ENCODE assay signal across 19 cellular contexts in genomic region chr12:132055535-132056096, GRCh38.
A peak's percentile ranks its signal among the peaks of the same experiment; 100 is the strongest.
DNase-seq lines count a peak whose midpoint lies in the region; ATAC-seq, FAIRE-seq and TF ChIP-seq lines count a peak whose summit lies in the region.
"Had no signal": no experiment of that assay in that cellular context is flagged by ENCODE, and none has a peak within 500 bp of the region (broad histone marks: within the 10 kb centered on the region; RNA-seq: fewer than 3 reads in every experiment).

No MANE protein-coding gene starts in this region.

- no peak overlapping the region for H4K91ac ChIP-seq in neuronal stem cell (ENCODE audit: low read depth, low read length, poor library complexity)

- no peaks in the 10 kb centered on the region for H3K79me1 ChIP-seq in neuronal stem cell (ENCODE audit: low read depth, low read length)

- H2AK5ac ChIP-seq in neuronal stem cell (ENCODE audit: low read depth, low read length) = no peak overlapping the region

- H3K4ac ChIP-seq in neuronal stem cell (ENCODE audit: low read length) = no peak overlapping the region

- TF ChIP-seq CTCF in HepG2 (CRISPR knock-in tag; IDR thresholded peaks at IDR 0.05) = no peak
- TF ChIP-seq CTCF in right lobe of liver (IDR thresholded peaks at IDR 0.05) = no peak
- TF ChIP-seq CTCF in OCI-LY7 (conservative IDR thresholded peaks at IDR 0.05; ENCODE audit: low read length) = no peak

- H3K23ac ChIP-seq in neuronal stem cell (ENCODE audit: low read depth, low read length, poor library complexity) = peak overlapping the region; percentile 77

- H4K20me1 ChIP-seq in HepG2 (ENCODE audit: insufficient read depth, low read length) = no peaks in the 10 kb centered on the region
- H4K20me1 ChIP-seq in OCI-LY7 (ENCODE audit: insufficient read depth, low read length) = no peaks in the 10 kb centered on the region

- no peak for FAIRE-seq in HepG2 (lab: Jason Lieb, UNC)
- FAIRE-seq: G401.6 had no signal

- CTCF ChIA-PET in HepG2 (lab: Yijun Ruan, JAX; ENCODE audit: low intra/inter-chr PET ratio, low total read pairs) = no interaction called here
- CTCF ChIA-PET in OCI-LY7 (lab: Charles Lee; ENCODE audit: unreplicated experiment) = no interaction called here

- 90% methylated on average over 11 of the region's 11 CpGs for WGBS in HepG2 (ENCODE audit: low lambda C conversion rate)
- WGBS in right lobe of liver (ENCODE audit: insufficient coverage, low coverage, low lambda C conversion rate, missing lambda C conversion rate) = 92% methylated on average over 6 of the region's 11 CpGs
- WGBS in neuronal stem cell (ENCODE audit: extremely low coverage in 2 of 2, insufficient read length in 2 of 2, insufficient replicate concordance in 1 of 2), 2 donors = 100% methylated on average over 1 of the region's 11 CpGs; no CpG with 5 or more reads in 1 of the 2 donors
- WGBS in right cardiac atrium = 92% methylated on average over 11 of the region's 11 CpGs

- no peak overlapping the region for H3K18ac ChIP-seq in neuronal stem cell (ENCODE audit: low read length)

- ATAC-seq in HepG2 (no peak), right lobe of liver (no peak), right cardiac atrium (no peak)
- ATAC-seq: HCT116 had no signal

- H2BK120ac ChIP-seq in neuronal stem cell (ENCODE audit: low read depth, low read length) = no peak overlapping the region

- H2BK15ac ChIP-seq in neuronal stem cell (ENCODE audit: low read length) = no peak overlapping the region

- H3K79me2 ChIP-seq in HepG2 (ENCODE audit: insufficient read depth, low read length) (no peaks in the 10 kb centered on the region), OCI-LY7 (ENCODE audit: insufficient read depth, low read depth, low read length) (no peaks in the 10 kb centered on the region)

- H2BK12ac ChIP-seq in neuronal stem cell (ENCODE audit: low read length) = no peak overlapping the region

- intact Hi-C loops in HepG2 (cut with micrococcal nuclease; ENCODE audit: unreplicated experiment) = no loop called here
- intact Hi-C loops in right lobe of liver (cut with DNase I) = no loop called here
- intact Hi-C loops in OCI-LY7 (cut with micrococcal nuclease; ENCODE audit: unreplicated experiment) = no loop called here
- intact Hi-C loops in right cardiac atrium (cut with DNase I) = no loop called here

- H3K4me3 ChIP-seq in HepG2 (replicated peaks in 1 of 3; ENCODE audit: insufficient read depth in 1 of 3, low read depth in 2 of 3, low read length in 3 of 3) = no peak overlapping the region
- H3K4me3 ChIP-seq in right lobe of liver = no peak overlapping the region
- H3K4me3 ChIP-seq in OCI-LY7 (ENCODE audit: low read depth, low read length, poor library complexity, severe bottlenecking) = no peak overlapping the region
- no peak overlapping the region for H3K4me3 ChIP-seq in neuronal stem cell (ENCODE audit: low read length in 2 of 2)
- H3K4me3 ChIP-seq in right cardiac atrium (ENCODE audit: low read length) = no peak overlapping the region
- H3K4me3 ChIP-seq: SK-N-MC had no signal

- no peak overlapping the region for H3K14ac ChIP-seq in neuronal stem cell (ENCODE audit: low read length)

- H3K27ac ChIP-seq in HepG2 (ENCODE audit: extremely low read length, insufficient read depth, low read length) (no peak overlapping the region), right lobe of liver (no peak overlapping the region), OCI-LY7 (ENCODE audit: low read depth, low read length, poor library complexity, severe bottlenecking) (peak overlapping the region; percentile 83), neuronal stem cell (replicated peaks; ENCODE audit: low read length) (no peak overlapping the region), right cardiac atrium (ENCODE audit: low read length) (no peak overlapping the region)
- H3K27ac ChIP-seq: RWPE1, SK-N-MC had no signal

- H3K36me3 ChIP-seq in HepG2 (replicated peaks in 1 of 2; ENCODE audit: control insufficient read depth in 1 of 2, insufficient read depth in 2 of 2, low read length in 2 of 2) (peaks cover 33 to 64% of the 10 kb centered on the region in 2 experiments), right lobe of liver (peaks cover 0 to 51% (median 18%) of the 10 kb centered on the region in 4 donors), OCI-LY7 (ENCODE audit: insufficient read depth, low read length) (peaks cover 82% of the 10 kb centered on the region), neuronal stem cell (replicated peaks in 1 of 2; ENCODE audit: control insufficient read depth in 2 of 2, insufficient read depth in 2 of 2, low read length in 2 of 2) (peaks cover 49 to 93% of the 10 kb centered on the region in 2 donors)

- no peaks in the 10 kb centered on the region; the same call in 1 of the 2 replicates for H3K9me3 ChIP-seq in HepG2 (ENCODE audit: low read length)
- H3K9me3 ChIP-seq in right lobe of liver = no peaks in the 10 kb centered on the region
- H3K9me3 ChIP-seq in OCI-LY7 (ENCODE audit: low read length) = no peaks in the 10 kb centered on the region
- peaks cover 6 to 9% of the 10 kb centered on the region in 2 donors for H3K9me3 ChIP-seq in neuronal stem cell (replicated peaks in 1 of 2; ENCODE audit: control insufficient read depth in 2 of 2, insufficient read depth in 1 of 2, low read depth in 1 of 2, low read length in 2 of 2)
- H3K9me3 ChIP-seq in right cardiac atrium (ENCODE audit: control insufficient read depth, low read length) = no peaks in the 10 kb centered on the region

- H3K4me1 ChIP-seq in HepG2 (ENCODE audit: insufficient read depth, low read length) (no peaks in the 10 kb centered on the region), right lobe of liver (no peaks in the 10 kb centered on the region), OCI-LY7 (ENCODE audit: insufficient read depth, low read length, poor library complexity, severe bottlenecking) (peaks cover 35% of the 10 kb centered on the region), neuronal stem cell (ENCODE audit: control insufficient read depth in 2 of 2, insufficient read depth in 1 of 2, low read depth in 1 of 2, low read length in 2 of 2) (no peaks in the 10 kb centered on the region), right cardiac atrium (ENCODE audit: control insufficient read depth, insufficient read depth, low read length) (no peaks in the 10 kb centered on the region)

- no TSS peak for BruUV-seq in HepG2 (replicated peaks; lab: Mats Ljungman, UMichigan)
- no TSS peak for BruUV-seq in OCI-LY7 (replicated peaks; lab: Mats Ljungman, UMichigan)

- H3K4me2 ChIP-seq in HepG2 (ENCODE audit: low read depth, low read length) (no peak overlapping the region), OCI-LY7 (ENCODE audit: low read length) (peak overlapping the region; percentile 51), neuronal stem cell (ENCODE audit: insufficient read depth, low read length, poor library complexity, severe bottlenecking) (no peak overlapping the region)

- no peaks in the 10 kb centered on the region for H3K9me2 ChIP-seq in OCI-LY7 (ENCODE audit: insufficient read depth, low read length)

- no peak overlapping the region for H3K9ac ChIP-seq in HepG2 (ENCODE audit: insufficient read depth, low read depth, low read length)
- no peak overlapping the region for H3K9ac ChIP-seq in neuronal stem cell (ENCODE audit: low read depth, low read length, poor library complexity)

- H2AFZ ChIP-seq in HepG2 (ENCODE audit: low read length) = no peak overlapping the region
- no peak overlapping the region for H2AFZ ChIP-seq in OCI-LY7 (ENCODE audit: low read length)
- no peak overlapping the region for H2AFZ ChIP-seq in neuronal stem cell (ENCODE audit: low read length)

- H3K27me3 ChIP-seq in HepG2 (ENCODE audit: control insufficient read depth in 1 of 2, insufficient read depth in 2 of 2, low read length in 2 of 2) = no peaks in the 10 kb centered on the region
- H3K27me3 ChIP-seq in right lobe of liver = no peaks in the 10 kb centered on the region
- no peaks in the 10 kb centered on the region for H3K27me3 ChIP-seq in neuronal stem cell (ENCODE audit: control insufficient read depth in 3 of 3, insufficient read depth in 3 of 3, low read depth in 1 of 3, low read length in 3 of 3)
- H3K27me3 ChIP-seq in right cardiac atrium (ENCODE audit: control insufficient read depth, insufficient read depth) = no peaks in the 10 kb centered on the region

- POLR2A ChIA-PET in HepG2 (lab: Yijun Ruan, JAX) (no interaction called here), OCI-LY7 (lab: Charles Lee) (interaction anchor here (0.6 to 2.1 kb wide), 2 partner anchors 10 to 18 kb away, joined by 3 to 7 read pairs; no protein-coding TSS in a partner anchor)

- in situ Hi-C loops in HepG2 (cut with HindIII; ENCODE audit: extremely low pct_ligation_motif_present, low pct_unique_long_range_greater_than_20kb) = no loop called here

- no peak for TF ChIP-seq POLR2A in HepG2 (IDR thresholded peaks at IDR 0.05; ENCODE audit: insufficient read depth in 1 of 2, low read depth in 2 of 2, low read length in 2 of 2)
- TF ChIP-seq POLR2A in right lobe of liver (IDR thresholded peaks at IDR 0.05) = no peak

- TF ChIP-seq RAD21 in HepG2 (CRISPR knock-in tag; IDR thresholded peaks at IDR 0.05) = no peak

- no peak for TF ChIP-seq EP300 in HepG2 (IDR thresholded peaks at IDR 0.05; ENCODE audit: low read depth in 2 of 2, low read length in 2 of 2)
- no peak for TF ChIP-seq EP300 in HepG2 (CRISPR knock-in tag; IDR thresholded peaks at IDR 0.05; ENCODE audit: borderline replicate concordance)

- H4K8ac ChIP-seq in neuronal stem cell (ENCODE audit: low read depth, low read length) = no peak overlapping the region

- DNase-seq in HepG2 (ENCODE audit: low spot score) = no peak
- DNase-seq in right lobe of liver = no peak
- no peak for DNase-seq in OCI-LY7 (ENCODE audit: low spot score)
- DNase-seq in neuronal stem cell (ENCODE audit: low spot score) = no peak
- DNase-seq in NCI-H2227 treated with DMSO at 0.1 percent for 48 hours (lab: John Stamatoyannopoulos, UW) = no peak
- DNase-seq in right cardiac atrium = no peak
- DNase-seq in activated CD4-positive, alpha-beta T cell treated with anti-CD3 and anti-CD28 coated beads, Interleukin-2, amount 50 U/mL, for 1 hour = no peak
- DNase-seq: 8988T, GOT3, NCI-H1694, NCI-H2081, NCI-H2171, NCI-H446, NCI-H526, SHP77 treated with DMSO at 0.1 percent for 48 hours had no signal

- H2BK5ac ChIP-seq in neuronal stem cell (ENCODE audit: low read length) = no peak overlapping the region

TF ChIP-seq in HepG2, 621 proteins besides CTCF, POLR2A, EP300 and RAD21 (continues in another document):
- TF ChIP-seq RBM22 (optimal IDR thresholded peaks at IDR 0.05; ENCODE audit: low read length) (peak; percentile 64), MNT (IDR thresholded peaks at IDR 0.05) (peak; percentile 68)
